ENCODE assay signal across 11 cellular contexts in genomic region chr7:129906700-129907099, GRCh38. TPM values are rescaled to one million over a fixed set of nuclear protein-coding genes. Genes with fewer than 3 reads are reported as not detected.
A peak's percentile ranks its signal among the peaks of the same experiment; 100 is the strongest.
DNase-seq lines count a peak whose midpoint lies in the region; TF ChIP-seq lines count a peak whose summit lies in the region.
"Had no signal": no experiment of that assay in that cellular context is flagged by ENCODE, and none has a peak within 500 bp of the region (broad histone marks: within the 10 kb centered on the region; RNA-seq: fewer than 3 reads in every experiment).

No MANE protein-coding gene starts in this region.

- H3K36me3 Mint-ChIP-seq in T-helper 1 cell treated with Interleukin-12 subunit alpha and Interleukin-12 subunit beta and Interleukin-4 antibody, amounts not matched to agents 30 μg/mL and 1 μg/mL, for 36 hours (ENCODE audit: low read depth), result peaks cover 45% of the 10 kb centered on the region
- H3K36me3 Mint-ChIP-seq in nephron progenitor cell (ENCODE audit: low read depth), result peaks cover 92% of the 10 kb centered on the region

- no peak for TF ChIP-seq CTCF in fibroblast of villous mesenchyme (IDR thresholded peaks at IDR 0.05; ENCODE audit: insufficient read depth, low read depth, low read length)
- no peak for TF ChIP-seq CTCF in nephron progenitor cell (IDR thresholded peaks at IDR 0.05)

- DNase-seq in Caki2 (ENCODE audit: low read depth), result peak; percentile 81
- DNase-seq in fibroblast of villous mesenchyme (ENCODE audit: low read depth), result peak; percentile 64
- no peak for DNase-seq in nephron progenitor cell
- DNase-seq in epidermal melanocyte (ENCODE audit: insufficient read length, low spot score), result no peak
- DNase-seq in stimulated activated CD8-positive, alpha-beta memory T cell treated with anti-CD3 and anti-CD28 coated beads, Interleukin-4, amount 100 ng/mL, for 48 hours, result no peak
- no peak for DNase-seq in NCI-H1048 (lab: John Stamatoyannopoulos, UW)
- no peak for DNase-seq in 8988T
- DNase-seq: NCI-H1092 treated with DMSO at 0.1 percent for 48 hours had no signal

- in situ Hi-C loops in Caki2 (cut with HindIII; ENCODE audit: low pct_unique_long_range_greater_than_20kb, low sequenced_read_pairs), result no loop called here

- peaks cover 19% of the 10 kb centered on the region for H3K9me3 Mint-ChIP-seq in T-helper 1 cell treated with Interleukin-12 subunit alpha and Interleukin-12 subunit beta and Interleukin-4 antibody, amounts not matched to agents 30 μg/mL and 1 μg/mL, for 36 hours
- H3K9me3 Mint-ChIP-seq in nephron progenitor cell, result no peaks in the 10 kb centered on the region

- no peaks in the 10 kb centered on the region for H3K27me3 Mint-ChIP-seq in T-helper 1 cell treated with Interleukin-12 subunit alpha and Interleukin-12 subunit beta and Interleukin-4 antibody, amounts not matched to agents 30 μg/mL and 1 μg/mL, for 36 hours (ENCODE audit: low read depth)
- no peaks in the 10 kb centered on the region for H3K27me3 Mint-ChIP-seq in nephron progenitor cell (ENCODE audit: low read depth, poor library complexity)

- H3K4me3 Mint-ChIP-seq in T-helper 1 cell treated with Interleukin-12 subunit alpha and Interleukin-12 subunit beta and Interleukin-4 antibody, amounts not matched to agents 30 μg/mL and 1 μg/mL, for 36 hours, result peak overlapping the region; percentile 48
- H3K4me3 Mint-ChIP-seq in nephron progenitor cell, result no peak overlapping the region
- H3K4me3 Mint-ChIP-seq: WTC11 had no signal

- H3K27ac Mint-ChIP-seq in T-helper 1 cell treated with Interleukin-12 subunit alpha and Interleukin-12 subunit beta and Interleukin-4 antibody, amounts not matched to agents 30 μg/mL and 1 μg/mL, for 36 hours, result peak overlapping the region; percentile 47
- peak overlapping the region; percentile 6 for H3K27ac Mint-ChIP-seq in nephron progenitor cell

- no peak overlapping the region for H3K4me3 ChIP-seq in fibroblast of villous mesenchyme (ENCODE audit: low read depth, low read length)
- H3K4me3 ChIP-seq: vagina had no signal

- H3K4me1 Mint-ChIP-seq in T-helper 1 cell treated with Interleukin-12 subunit alpha and Interleukin-12 subunit beta and Interleukin-4 antibody, amounts not matched to agents 30 μg/mL and 1 μg/mL, for 36 hours (ENCODE audit: low read depth), result peaks cover 16% of the 10 kb centered on the region
- peaks cover 37% of the 10 kb centered on the region for H3K4me1 Mint-ChIP-seq in nephron progenitor cell

RNA-seq across cellular contexts. Expression of gene UBE2H, which starts 46.1 kb away (rescaled TPM):
- total RNA-seq in Caki2 (2014; rRNA removed; shearing (Covaris generic); ENCODE audit: low replicate concordance), result 40.6 and 84.8 TPM in 2 replicates
- 48.6 and 69.1 TPM in 2 replicates for total RNA-seq in fibroblast of villous mesenchyme

Comparison
In these comparisons a context has a peak if more than half of its experiments do, and no peak if none do; other contexts are left out.
1. DNase-seq: peak in Caki2 (single experiment) and fibroblast of villous mesenchyme (single experiment); none in nephron progenitor cell (single experiment), epidermal melanocyte (single experiment), stimulated activated CD8-positive, alpha-beta memory T cell treated with anti-CD3 and anti-CD28 coated beads, Interleukin-4, amount 100 ng/mL, for 48 hours (single experiment), NCI-H1048 (single experiment) and 8988T (single experiment).